ENCODE assay signal across 1 cellular context in genomic region chr1:230123280-230124186, GRCh38.
TF ChIP-seq lines count a peak whose summit lies in the region.

No MANE protein-coding gene starts in this region.

TF ChIP-seq in K562, 482 proteins besides CTCF, POLR2A, EP300 and RAD21 (continued from another document and continues in another):
- no peak for TF ChIP-seq MITF (IDR thresholded peaks at IDR 0.05)
- TF ChIP-seq ADNP (tag; IDR thresholded peaks at IDR 0.05): no peak
- no peak for TF ChIP-seq PPARD (CRISPR knock-in tag; IDR thresholded peaks at IDR 0.05)
- TF ChIP-seq DPF2 (IDR thresholded peaks at IDR 0.05): no peak
- TF ChIP-seq ZBTB5 (IDR thresholded peaks at IDR 0.05): no peak
- peak; percentile 73; the same call in 1 of the 2 replicates for TF ChIP-seq RAD51 (IDR thresholded peaks at IDR 0.05; ENCODE audit: borderline replicate concordance, low read depth)
- TF ChIP-seq ZNF175 (CRISPR knock-in tag; IDR thresholded peaks at IDR 0.05; ENCODE audit: low read depth): peak; percentile 54; the same call in 1 of the 2 replicates
- TF ChIP-seq NFIX (CRISPR knock-in tag; IDR thresholded peaks at IDR 0.05; ENCODE audit: low read depth): no peak
- no peak for TF ChIP-seq ZNF77 (CRISPR knock-in tag; IDR thresholded peaks at IDR 0.05)
- TF ChIP-seq ZNF551 (CRISPR knock-in tag; IDR thresholded peaks at IDR 0.05): no peak
- TF ChIP-seq TAF7 (tag; IDR thresholded peaks at IDR 0.05): no peak
- TF ChIP-seq ZNF780A (CRISPR knock-in tag; IDR thresholded peaks at IDR 0.05): no peak
- no peak for TF ChIP-seq NR0B1 (IDR thresholded peaks at IDR 0.05; ENCODE audit: partially characterized antibody)
- no peak for TF ChIP-seq CHD7 (IDR thresholded peaks at IDR 0.05; ENCODE audit: low read depth, low read length)
- TF ChIP-seq ZBTB43 (CRISPR knock-in tag; IDR thresholded peaks at IDR 0.05): no peak
- TF ChIP-seq ZNF668 (CRISPR knock-in tag; IDR thresholded peaks at IDR 0.05): peak; percentile 77
- TF ChIP-seq E4F1 (CRISPR knock-in tag; IDR thresholded peaks at IDR 0.05; ENCODE audit: borderline replicate concordance): no peak
- no peak for TF ChIP-seq IRF1 (CRISPR knock-in tag; IDR thresholded peaks at IDR 0.05; ENCODE audit: borderline replicate concordance)
- no peak for TF ChIP-seq HMGN3 (IDR thresholded peaks at IDR 0.05; ENCODE audit: borderline replicate concordance, extremely low read depth, insufficient read length, low read depth, low read length)
- TF ChIP-seq CREB3L1 (IDR thresholded peaks at IDR 0.05; ENCODE audit: borderline replicate concordance, low read depth): no peak
- TF ChIP-seq ETS2 (tag; IDR thresholded peaks at IDR 0.05; ENCODE audit: borderline replicate concordance, poor library complexity, severe bottlenecking): no peak
- TF ChIP-seq RBBP5 (IDR thresholded peaks at IDR 0.05; ENCODE audit: borderline replicate concordance, insufficient read depth, low read length, poor library complexity, severe bottlenecking): peak; percentile 8
- no peak for TF ChIP-seq PTTG1 (tag; IDR thresholded peaks at IDR 0.05; ENCODE audit: low read depth)
- TF ChIP-seq ERF (CRISPR knock-in tag; IDR thresholded peaks at IDR 0.05): no peak
- no peak for TF ChIP-seq MTF1 (CRISPR knock-in tag; IDR thresholded peaks at IDR 0.05; ENCODE audit: borderline replicate concordance)
- TF ChIP-seq ZNF740 (CRISPR knock-in tag; IDR thresholded peaks at IDR 0.05): no peak
- no peak for TF ChIP-seq ZNF740 (tag; IDR thresholded peaks at IDR 0.05)
- peak; percentile 46; the same call in 1 of the 2 replicates for TF ChIP-seq CXXC5 (CRISPR knock-in tag; IDR thresholded peaks at IDR 0.05)
- no peak for TF ChIP-seq MEIS2 (IDR thresholded peaks at IDR 0.05; ENCODE audit: partially characterized antibody)
- TF ChIP-seq ZNF12 (CRISPR knock-in tag; IDR thresholded peaks at IDR 0.05): no peak
- no peak for TF ChIP-seq ZNF512 (tag; IDR thresholded peaks at IDR 0.05)
